ENCODE assay signal across 7 cellular contexts in genomic region chr2:65129276-65129612, GRCh38. TPM values are rescaled to one million over a fixed set of nuclear protein-coding genes. Genes with fewer than 3 reads are reported as not detected.
DNase-seq lines count a peak whose midpoint lies in the region; ATAC-seq, FAIRE-seq and TF ChIP-seq lines count a peak whose summit lies in the region.

No MANE protein-coding gene starts in this region.

- no peaks in the 10 kb centered on the region for H3K9me3 Mint-ChIP-seq in T-cell

- H3K36me3 ChIP-seq in esophagus (ENCODE audit: control insufficient read depth in 2 of 2, insufficient read depth in 2 of 2, low read length in 1 of 2): no peaks in the 10 kb centered on the region

- DNase-seq in HL-60 (ENCODE audit: low read depth in 1 of 2, low spot score in 1 of 2) (no peak), T-cell (peak in 10 of 34 experiments; percentile 1 to 26 (median 6)), pons (ENCODE audit: low spot score) (peak; percentile 29), left lobe of liver (ENCODE audit: low spot score) (no peak), HTR-8/SVneo (ENCODE audit: insufficient read length, low spot score) (no peak), DMS153 (lab: John Stamatoyannopoulos, UW) (no peak)

- H3K27ac ChIP-seq in HL-60 (replicated peaks): peak overlapping the region; percentile 92
- peak overlapping the region; percentile 97 to 99 for H3K27ac ChIP-seq in esophagus (ENCODE audit: low read depth in 2 of 2, low read length in 1 of 2)

- peaks cover 3% of the 10 kb centered on the region for H3K36me3 Mint-ChIP-seq in T-cell

- peak in 1 of 4 experiments; percentile 1 for ATAC-seq in T-cell (replicated peaks in 1 of 4)
- no peak for ATAC-seq in left lobe of liver

- CTCF ChIA-PET in T-cell (lab: Charles Lee): interaction anchor here (0.5 to 3.2 kb wide), 16 partner anchors 9 to 1664 kb away, joined by 3 to 34 read pairs (median 4); partner anchors contain the start of genes ACTR2 (in 1 of the 2) and CEP68 (in 1 of the 2)

- no peak for TF ChIP-seq CTCF in HL-60 (IDR thresholded peaks at IDR 0.05; ENCODE audit: insufficient read depth, low read length)

- peaks cover 46 to 56% (median 51%) of the 10 kb centered on the region in 3 donors for H3K4me1 Mint-ChIP-seq in T-cell

- H3K4me3 Mint-ChIP-seq in T-cell: peak overlapping the region; percentile 95 to 100 (median 100)

- H3K27me3 ChIP-seq in HL-60 (ENCODE audit: insufficient read depth, poor library complexity, severe bottlenecking): no peaks in the 10 kb centered on the region
- H3K27me3 ChIP-seq in esophagus (ENCODE audit: control insufficient read depth in 1 of 2, insufficient read depth in 2 of 2, low read length in 2 of 2): no peaks in the 10 kb centered on the region

- POLR2A ChIA-PET in T-cell (lab: Charles Lee): interaction anchor here (0.5 to 2.0 kb wide), 17 partner anchors 9 to 1541 kb away, joined by 3 to 26 read pairs (median 5); partner anchors contain the start of genes ACTR2 (in 2 of the 2), CEP68 (in 1 of the 2), MDH1 (in 1 of the 2) and SERTAD2 (in 1 of the 2)

- H3K9me3 ChIP-seq in esophagus (ENCODE audit: control insufficient read depth in 2 of 2, insufficient read depth in 1 of 2, low read depth in 1 of 2, low read length in 1 of 2): no peaks in the 10 kb centered on the region

- FAIRE-seq in HTR-8/SVneo (lab: Jason Lieb, UNC): no peak

- no peaks in the 10 kb centered on the region for H3K27me3 Mint-ChIP-seq in T-cell

- H3K4me1 ChIP-seq in esophagus (ENCODE audit: control insufficient read depth in 2 of 2, insufficient read depth in 2 of 2, low read length in 1 of 2): peaks cover 0 to 2% of the 10 kb centered on the region in 2 donors

- H3K27ac Mint-ChIP-seq in T-cell: peak overlapping the region; percentile 99 to 100

- H3K4me3 ChIP-seq in HL-60 (replicated peaks; ENCODE audit: insufficient read depth, low read length) (peak overlapping the region; percentile 99), esophagus (ENCODE audit: low read depth in 1 of 2, low read length in 2 of 2) (peak overlapping the region; percentile 77 to 94)

- WGBS in esophagus, 2 donors: 0% methylated on average over 9 of the region's 9 CpGs

RNA-seq across cellular contexts. Expression of gene RAB1A, which starts 0.7 kb away (rescaled TPM):
- total RNA-seq in T-cell (10 to 100 TPM; 39.1 to 54.3 (median 42.6) TPM), left lobe of liver (62.3 TPM)
- polyA plus RNA-seq in esophagus: 100 to 1,000 TPM; 100 to 120 TPM
